ENCODE assay signal across 29 cellular contexts in genomic region chr14:77299776-77300175, GRCh38. TPM values are rescaled to one million over a fixed set of nuclear protein-coding genes. Genes with fewer than 3 reads are reported as not detected.
"Had no signal": no experiment of that assay in that cellular context is flagged by ENCODE, and none has a peak within 500 bp of the region (broad histone marks: within the 10 kb centered on the region; RNA-seq: fewer than 3 reads in every experiment).

No MANE protein-coding gene starts in this region.

- H3K9me3 ChIP-seq: esophagus squamous epithelium, heart right ventricle, left ventricle myocardium inferior, psoas muscle, spleen, upper lobe of left lung had no signal

- H2AFZ ChIP-seq: parathyroid adenoma had no signal

- H3K27me3 ChIP-seq: esophagus squamous epithelium, heart right ventricle, spleen, upper lobe of left lung had no signal

- H3K27ac ChIP-seq: epithelial cell of prostate, esophagus squamous epithelium, heart right ventricle, left ventricle myocardium inferior, parathyroid adenoma, psoas muscle, spleen, upper lobe of left lung had no signal

- DNase-seq: activated CD4-positive, alpha-beta T cell treated with anti-CD3 and anti-CD28 coated beads for 1 hour; activated CD4-positive, alpha-beta T cell treated with anti-CD3 and anti-CD28 coated beads, Interleukin-2, amount 50 U/mL, for 1 hour; activated CD8-positive, alpha-beta T cell treated with anti-CD3 and anti-CD28 coated beads for 36 hours; activated gamma-delta T cell treated with Interleukin-2 at 50 U/mL for 16 hours; activated naive CD4-positive, alpha-beta T cell treated with anti-CD3 and anti-CD28 coated beads, Interleukin-2, amount 50 U/mL, for 16 hours; activated T-cell treated with anti-CD3 and anti-CD28 coated beads, Interleukin-2, amount 50 U/mL, for 4 hours; amygdala; central memory CD4-positive, alpha-beta T cell; dermis blood vessel endothelial cell; effector CD4-positive, alpha-beta T cell; esophagus squamous epithelium; foreskin melanocyte; heart right ventricle; kidney glomerular epithelial cell; left ventricle myocardium inferior; naive thymus-derived CD8-positive, alpha-beta T cell; nucleus accumbens; psoas muscle; spleen; stimulated activated naive CD4-positive, alpha-beta T cell treated with Interleukin-2 at 50 U/mL for 16 hours; upper lobe of left lung had no signal

- H3K4me3 ChIP-seq: esophagus squamous epithelium, heart right ventricle, left ventricle myocardium inferior, psoas muscle, spleen, upper lobe of left lung had no signal

- H3K4me1 ChIP-seq: parathyroid adenoma had no signal

- H3K9ac ChIP-seq: parathyroid adenoma had no signal

- ATAC-seq: activated CD8-positive, alpha-beta T cell treated with anti-CD3 and anti-CD28 coated beads for 36 hours; activated T-cell treated with anti-CD3 and anti-CD28 coated beads, Interleukin-2, amount 50 U/mL, for 4 hours; activated T-helper 17 cell treated with anti-CD3 and anti-CD28 coated beads, Interleukin-2, amount 50 U/mL, for 72 hours; naive thymus-derived CD8-positive, alpha-beta T cell; psoas muscle; WTC11 had no signal

RNA-seq across cellular contexts. Expression of gene NGB, which starts 28.8 kb away (rescaled TPM):
- total RNA-seq: activated CD8-positive, alpha-beta T cell treated with anti-CD3 and anti-CD28 coated beads for 36 hours; activated T-cell treated with anti-CD3 and anti-CD28 coated beads, Interleukin-2, amount 50 U/mL, for 4 hours; activated T-helper 17 cell treated with anti-CD3 and anti-CD28 coated beads, Interleukin-2, amount 50 U/mL, for 72 hours; dermis blood vessel endothelial cell; esophagus squamous epithelium; glomerular endothelial cell; heart right ventricle; left ventricle myocardium inferior; lung microvascular endothelial cell; naive thymus-derived CD8-positive, alpha-beta T cell; neural crest cell; psoas muscle; spleen; T-helper 1 cell treated with Interleukin-12 subunit alpha and Interleukin-12 subunit beta and Interleukin-4 antibody, amounts not matched to agents 30 ng/mL and 1 ng/mL, for 36 hours had no signal
- polyA plus RNA-seq: heart right ventricle; naive thymus-derived CD8-positive, alpha-beta T cell; spleen had no signal
